Comparison of ENCODE assay signal across 2 cellular contexts in genomic region chr1:19780267-19780877, GRCh38.
TF ChIP-seq lines count a peak whose summit lies in the region.

No MANE protein-coding gene starts in this region.

TF ChIP-seq in IMR-90, 13 proteins besides CTCF, POLR2A, EP300 and RAD21:
- TF ChIP-seq SMC3 (IDR thresholded peaks at IDR 0.05; ENCODE audit: low read depth, low read length) = no peak
- no peak for TF ChIP-seq CHD1 (IDR thresholded peaks at IDR 0.05; ENCODE audit: low read depth, low read length)
- TF ChIP-seq MXI1 (IDR thresholded peaks at IDR 0.05; ENCODE audit: borderline replicate concordance, low read depth, low read length) = no peak
- TF ChIP-seq RFX5 (IDR thresholded peaks at IDR 0.05; ENCODE audit: low read depth, low read length) = no peak
- TF ChIP-seq BHLHE40 (IDR thresholded peaks at IDR 0.05; ENCODE audit: low read depth, low read length) = no peak
- no peak for TF ChIP-seq FOS (IDR thresholded peaks at IDR 0.05; ENCODE audit: low read depth, low read length)
- TF ChIP-seq USF2 (IDR thresholded peaks at IDR 0.05; ENCODE audit: low read depth, low read length) = no peak
- TF ChIP-seq MAFK (IDR thresholded peaks at IDR 0.05; ENCODE audit: low read depth, low read length) = no peak
- TF ChIP-seq NFE2L2 (IDR thresholded peaks at IDR 0.05; ENCODE audit: low read depth, low read length) = no peak
- no peak for TF ChIP-seq CEBPB (IDR thresholded peaks at IDR 0.05; ENCODE audit: low read depth, low read length)
- TF ChIP-seq MAZ (IDR thresholded peaks at IDR 0.05; ENCODE audit: borderline replicate concordance, low read depth, low read length) = no peak
- no peak for TF ChIP-seq ELK1 (IDR thresholded peaks at IDR 0.05; ENCODE audit: borderline replicate concordance, low read depth, low read length)
- no peak for TF ChIP-seq RCOR1 (IDR thresholded peaks at IDR 0.05; ENCODE audit: insufficient replicate concordance, low read length)

TF ChIP-seq in H1, 55 proteins besides CTCF, POLR2A, EP300 and RAD21:
- 0 out of 2 replicates have a peak, but pooled peaks have one; percentile 84 for TF ChIP-seq RXRA (IDR thresholded peaks at IDR 0.05; ENCODE audit: insufficient read depth, low read depth, low read length)
- peak; percentile 80; the same call in 1 of the 2 replicates for TF ChIP-seq EGR1 (IDR thresholded peaks at IDR 0.05; ENCODE audit: borderline replicate concordance, low read depth, low read length)
- peak; percentile 86 for TF ChIP-seq CEBPB (IDR thresholded peaks at IDR 0.05; ENCODE audit: low read depth, low read length)
- TF ChIP-seq TCF12 (IDR thresholded peaks at IDR 0.05; ENCODE audit: low read depth, low read length) = peak; percentile 98
- TF ChIP-seq, protein P1, sequence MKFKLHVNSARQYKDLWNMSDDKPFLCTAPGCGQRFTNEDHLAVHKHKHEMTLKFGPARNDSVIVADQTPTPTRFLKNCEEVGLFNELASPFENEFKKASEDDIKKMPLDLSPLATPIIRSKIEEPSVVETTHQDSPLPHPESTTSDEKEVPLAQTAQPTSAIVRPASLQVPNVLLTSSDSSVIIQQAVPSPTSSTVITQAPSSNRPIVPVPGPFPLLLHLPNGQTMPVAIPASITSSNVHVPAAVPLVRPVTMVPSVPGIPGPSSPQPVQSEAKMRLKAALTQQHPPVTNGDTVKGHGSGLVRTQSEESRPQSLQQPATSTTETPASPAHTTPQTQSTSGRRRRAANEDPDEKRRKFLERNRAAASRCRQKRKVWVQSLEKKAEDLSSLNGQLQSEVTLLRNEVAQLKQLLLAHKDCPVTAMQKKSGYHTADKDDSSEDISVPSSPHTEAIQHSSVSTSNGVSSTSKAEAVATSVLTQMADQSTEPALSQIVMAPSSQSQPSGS (IDR thresholded peaks at IDR 0.05; ENCODE audit: low read length) = 0 out of 2 replicates have a peak, but pooled peaks have one; percentile 41
- TF ChIP-seq HDAC2 (IDR thresholded peaks at IDR 0.05; ENCODE audit: borderline replicate concordance in 1 of 2, low read depth in 2 of 2, low read length in 2 of 2) = no peak
- peak; percentile 37; the same call in 1 of the 2 replicates for TF ChIP-seq TEAD4 (IDR thresholded peaks at IDR 0.05; ENCODE audit: low read depth, low read length)
- peak; percentile 23; the same call in 1 of the 2 replicates for TF ChIP-seq JUN (IDR thresholded peaks at IDR 0.05; ENCODE audit: low read depth, low read length)
- peak; percentile 89 for TF ChIP-seq HDAC6 (IDR thresholded peaks at IDR 0.05; ENCODE audit: low read depth, low read length)
- no peak for TF ChIP-seq NRF1 (IDR thresholded peaks at IDR 0.05; ENCODE audit: low read depth, low read length)
- TF ChIP-seq SP1 (IDR thresholded peaks at IDR 0.05; ENCODE audit: low read depth, low read length) = peak; percentile 65
- no peak for TF ChIP-seq SAP30 (IDR thresholded peaks at IDR 0.05; ENCODE audit: insufficient read depth, insufficient replicate concordance, low read length)
- TF ChIP-seq CTBP2 (IDR thresholded peaks at IDR 0.05; ENCODE audit: borderline replicate concordance, insufficient read depth, insufficient read length, low read length) = no peak
- peak; percentile 56 for TF ChIP-seq NANOG (IDR thresholded peaks at IDR 0.05; ENCODE audit: insufficient read depth, low read depth, low read length, poor library complexity, severe bottlenecking)
- TF ChIP-seq SUZ12 (IDR thresholded peaks at IDR 0.05; ENCODE audit: low read length) = no peak
- peak; percentile 72 for TF ChIP-seq JUND (IDR thresholded peaks at IDR 0.05; ENCODE audit: low read length)
- TF ChIP-seq ASH2L (IDR thresholded peaks at IDR 0.05; ENCODE audit: low read length) = no peak
- TF ChIP-seq GABPA (IDR thresholded peaks at IDR 0.05; ENCODE audit: borderline replicate concordance, insufficient read depth, low read length) = no peak
- TF ChIP-seq ZNF274 (IDR thresholded peaks at IDR 0.05; ENCODE audit: borderline replicate concordance, extremely low read depth, low read length) = peak; percentile 55; the same call in 1 of the 2 replicates
- no peak for TF ChIP-seq RFX5 (IDR thresholded peaks at IDR 0.05; ENCODE audit: borderline replicate concordance, low read depth, low read length)
- no peak for TF ChIP-seq CBX5 (IDR thresholded peaks at IDR 0.05; ENCODE audit: low read depth, low read length)
- peak; percentile 100 for TF ChIP-seq POLR2AphosphoS5 (IDR thresholded peaks at IDR 0.05; ENCODE audit: low read depth, low read length)
